ENCODE assay signal across 27 cellular contexts in genomic region chr5:159781626-159782157, GRCh38.
DNase-seq lines count a peak whose midpoint lies in the region; ATAC-seq, FAIRE-seq and TF ChIP-seq lines count a peak whose summit lies in the region.
"Had no signal": no experiment of that assay in that cellular context is flagged by ENCODE, and none has a peak within 500 bp of the region (broad histone marks: within the 10 kb centered on the region; RNA-seq: fewer than 3 reads in every experiment).

No MANE protein-coding gene starts in this region.

- DNase-seq in HT1080 (ENCODE audit: low read depth) (peak; percentile 71), ascending aorta (ENCODE audit: low spot score in 2 of 2) (no peak), keratinocyte (ENCODE audit: low read depth, low spot score) (peak; percentile 36), tibial artery (no peak), globus pallidus (ENCODE audit: low spot score) (no peak), lower lobe of right lung (no peak), natural killer cell (no peak)
- DNase-seq in activated CD4-positive, alpha-beta T cell treated with anti-CD3 and anti-CD28 coated beads, Interleukin-2, amount 50 U/mL, for 4 hours, result no peak
- DNase-seq: activated CD8-positive, alpha-beta memory T cell treated with anti-CD3 and anti-CD28 coated beads, Interleukin-2, amount 50 U/mL, for 4 hours; GM23248; hypothalamus; midbrain; NCI-H1694; NCI-H524 treated with DMSO at 0.1 percent for 48 hours; stomach had no signal

- no peaks in the 10 kb centered on the region for H3K27me3 ChIP-seq in ascending aorta
- no peaks in the 10 kb centered on the region for H3K27me3 ChIP-seq in keratinocyte (ENCODE audit: control insufficient read depth, extremely low read depth, insufficient read depth, low read length)
- H3K27me3 ChIP-seq in tibial artery, result no peaks in the 10 kb centered on the region
- no peaks in the 10 kb centered on the region for H3K27me3 ChIP-seq in lower lobe of right lung (ENCODE audit: low read depth)

- H3K27ac ChIP-seq in ascending aorta (peak overlapping the region; percentile 94 to 95), keratinocyte (ENCODE audit: control insufficient read depth, insufficient read depth, low read length) (peak overlapping the region; percentile 42), tibial artery (peak overlapping the region; percentile 88 to 95), lower lobe of right lung (no peak overlapping the region)
- H3K27ac ChIP-seq: C4-2B, GM23248, HL-60, stomach had no signal

- H3K27me3 Mint-ChIP-seq in natural killer cell (ENCODE audit: low read depth in 2 of 2), result peaks cover 3 to 58% of the 10 kb centered on the region in 2 donors

- no peaks in the 10 kb centered on the region for H3K79me2 ChIP-seq in keratinocyte (ENCODE audit: control insufficient read depth, insufficient read depth, low read length)

- TF ChIP-seq CTCF in ascending aorta (IDR thresholded peaks at IDR 0.05) (no peak), keratinocyte (optimal IDR thresholded peaks at IDR 0.05 in 1 of 3, IDR thresholded peaks at IDR 0.05 in 1 of 3, conservative IDR thresholded peaks at IDR 0.05 in 1 of 3; ENCODE audit: extremely low read depth in 1 of 3, insufficient read depth in 2 of 3, low read length in 3 of 3) (no peak), tibial artery (IDR thresholded peaks at IDR 0.05) (no peak), lower lobe of right lung (IDR thresholded peaks at IDR 0.05) (no peak), natural killer cell (IDR thresholded peaks at IDR 0.05) (no peak)

- H3K27ac Mint-ChIP-seq in natural killer cell, result no peak overlapping the region
- H3K27ac Mint-ChIP-seq: activated CD4-positive, alpha-beta memory T cell treated with anti-CD3 and anti-CD28 coated beads for 36 hours; activated naive CD4-positive, alpha-beta T cell treated with anti-CD3 and anti-CD28 coated beads, Interleukin-2, amount 50 U/mL, for 24 hours; dendritic cell treated with granulocyte-macrophage colony-stimulating factor and Interleukin-4, amounts not matched to agents 40 ng/mL and 50 ng/mL, for 4 days; natural killer cell treated with Interleukin-12 subunit alpha and Interleukin-12 subunit beta and Interleukin-15 and Interleukin-18, amount 100 ng/mL, for 72 hours; type B pancreatic cell had no signal

- H3K4me1 Mint-ChIP-seq in natural killer cell, result no peaks in the 10 kb centered on the region

- no peaks in the 10 kb centered on the region for H3K36me3 Mint-ChIP-seq in natural killer cell
- H3K36me3 Mint-ChIP-seq: activated CD4-positive, alpha-beta memory T cell treated with anti-CD3 and anti-CD28 coated beads for 36 hours; activated naive CD4-positive, alpha-beta T cell treated with anti-CD3 and anti-CD28 coated beads, Interleukin-2, amount 50 U/mL, for 24 hours; natural killer cell treated with Interleukin-12 subunit alpha and Interleukin-12 subunit beta and Interleukin-15 and Interleukin-18, amount 100 ng/mL, for 72 hours; type B pancreatic cell had no signal

- no peak overlapping the region for H3K9ac ChIP-seq in keratinocyte (ENCODE audit: control insufficient read depth, extremely low read depth, insufficient read depth, low read length)
- H3K9ac ChIP-seq: GM23248 had no signal

- H3K9me3 ChIP-seq in ascending aorta, result no peaks in the 10 kb centered on the region
- peaks cover 6% of the 10 kb centered on the region for H3K9me3 ChIP-seq in keratinocyte (ENCODE audit: control insufficient read depth, low read depth, low read length)
- no peaks in the 10 kb centered on the region for H3K9me3 ChIP-seq in tibial artery
- no peaks in the 10 kb centered on the region for H3K9me3 ChIP-seq in lower lobe of right lung
- H3K9me3 ChIP-seq: gastroesophageal sphincter, stomach had no signal

- FAIRE-seq in keratinocyte (lab: Jason Lieb, UNC), result peak; percentile 90
- FAIRE-seq: GM12892, HepG2, TTC549 had no signal

- ATAC-seq in lower lobe of right lung (no peak), natural killer cell (no peak)
- ATAC-seq: gastroesophageal sphincter; HepG2; natural killer cell treated with Interleukin-12 subunit alpha and Interleukin-12 subunit beta and Interleukin-15 and Interleukin-18, amount 100 ng/mL, for 72 hours; Panc1 had no signal

- H3K9me3 Mint-ChIP-seq in natural killer cell, result no peaks in the 10 kb centered on the region
- H3K9me3 Mint-ChIP-seq: activated CD4-positive, alpha-beta memory T cell treated with anti-CD3 and anti-CD28 coated beads for 36 hours; activated naive CD4-positive, alpha-beta T cell treated with anti-CD3 and anti-CD28 coated beads, Interleukin-2, amount 50 U/mL, for 24 hours; natural killer cell treated with Interleukin-12 subunit alpha and Interleukin-12 subunit beta and Interleukin-15 and Interleukin-18, amount 100 ng/mL, for 72 hours had no signal

- no peak overlapping the region for H3K4me3 Mint-ChIP-seq in natural killer cell
- H3K4me3 Mint-ChIP-seq: activated CD4-positive, alpha-beta memory T cell treated with anti-CD3 and anti-CD28 coated beads for 36 hours; activated naive CD4-positive, alpha-beta T cell treated with anti-CD3 and anti-CD28 coated beads, Interleukin-2, amount 50 U/mL, for 24 hours; dendritic cell treated with granulocyte-macrophage colony-stimulating factor and Interleukin-4, amounts not matched to agents 40 ng/mL and 50 ng/mL, for 4 days; natural killer cell treated with Interleukin-12 subunit alpha and Interleukin-12 subunit beta and Interleukin-15 and Interleukin-18, amount 100 ng/mL, for 72 hours; type B pancreatic cell had no signal

- intact Hi-C loops in ascending aorta (cut with DNase I), result loop anchor here (1.0 to 10.0 kb wide), 3 partner anchors 131 to 329 kb away; no protein-coding TSS in a partner anchor
- intact Hi-C loops in tibial artery (cut with DNase I; ENCODE audit: low total_unique reads), result no loop called here
- intact Hi-C loops in lower lobe of right lung (cut with DNase I), result no loop called here
- intact Hi-C loops in natural killer cell (cut with micrococcal nuclease), result no loop called here

- no peaks in the 10 kb centered on the region for H3K9me1 ChIP-seq in keratinocyte (ENCODE audit: control insufficient read depth, extremely low read depth, insufficient read depth, low read length)

- peak overlapping the region; percentile 54 for H2AFZ ChIP-seq in keratinocyte (ENCODE audit: control insufficient read depth, low read length)
- H2AFZ ChIP-seq: GM23248 had no signal

- H3K4me2 ChIP-seq in keratinocyte (ENCODE audit: control insufficient read depth, extremely low read depth, insufficient read depth, low read depth, low read length), result peak overlapping the region; percentile 40

- no peaks in the 10 kb centered on the region for H3K36me3 ChIP-seq in ascending aorta
- no peaks in the 10 kb centered on the region for H3K36me3 ChIP-seq in keratinocyte (ENCODE audit: control insufficient read depth in 2 of 2, extremely low read depth in 1 of 2, insufficient read depth in 2 of 2, low read length in 2 of 2)
- H3K36me3 ChIP-seq in tibial artery, result no peaks in the 10 kb centered on the region
- H3K36me3 ChIP-seq in lower lobe of right lung, result no peaks in the 10 kb centered on the region
- H3K36me3 ChIP-seq: gastroesophageal sphincter, stomach had no signal

- dilution Hi-C loops in keratinocyte (cut with MboI; ENCODE audit: extremely low pct_ligation_motif_present, low sequenced_read_pairs), result no loop called here

- peaks cover 10 to 72% of the 10 kb centered on the region in 2 donors for H3K4me1 ChIP-seq in ascending aorta
- peaks cover 47% of the 10 kb centered on the region for H3K4me1 ChIP-seq in keratinocyte (ENCODE audit: control insufficient read depth, extremely low read depth, insufficient read depth, low read length)
- H3K4me1 ChIP-seq in tibial artery, result peaks cover 0 to 100% (median 64%) of the 10 kb centered on the region in 4 donors
- peaks cover 6% of the 10 kb centered on the region for H3K4me1 ChIP-seq in lower lobe of right lung
- H3K4me1 ChIP-seq: stomach had no signal

- no peaks in the 10 kb centered on the region for H4K20me1 ChIP-seq in keratinocyte (ENCODE audit: control insufficient read depth, extremely low read depth, insufficient read depth, low read length)

- H3K4me3 ChIP-seq in ascending aorta, result no peak overlapping the region
- H3K4me3 ChIP-seq in keratinocyte (ENCODE audit: control insufficient read depth in 2 of 3, extremely low read depth in 1 of 3, insufficient read depth in 2 of 3, low read depth in 1 of 3, low read length in 3 of 3), result peak overlapping the region in 1 of 3 experiments; percentile 26
- H3K4me3 ChIP-seq in tibial artery, result no peak overlapping the region
- H3K4me3 ChIP-seq in lower lobe of right lung, result no peak overlapping the region
- H3K4me3 ChIP-seq: gastroesophageal sphincter, GM23248, stomach had no signal

Comparison
In these comparisons a context has a peak if more than half of its experiments do, and no peak if none do; other contexts are left out.
1. DNase-seq: peak in HT1080 (single experiment) and keratinocyte (single experiment); none in ascending aorta (0 of 2), tibial artery (0 of 2), globus pallidus (single experiment), activated CD4-positive, alpha-beta T cell treated with anti-CD3 and anti-CD28 coated beads, Interleukin-2, amount 50 U/mL, for 4 hours (0 of 2), lower lobe of right lung (single experiment) and natural killer cell (single experiment).